Comparison of ENCODE assay signal across 1 cellular context in the genomic region with DNA sequence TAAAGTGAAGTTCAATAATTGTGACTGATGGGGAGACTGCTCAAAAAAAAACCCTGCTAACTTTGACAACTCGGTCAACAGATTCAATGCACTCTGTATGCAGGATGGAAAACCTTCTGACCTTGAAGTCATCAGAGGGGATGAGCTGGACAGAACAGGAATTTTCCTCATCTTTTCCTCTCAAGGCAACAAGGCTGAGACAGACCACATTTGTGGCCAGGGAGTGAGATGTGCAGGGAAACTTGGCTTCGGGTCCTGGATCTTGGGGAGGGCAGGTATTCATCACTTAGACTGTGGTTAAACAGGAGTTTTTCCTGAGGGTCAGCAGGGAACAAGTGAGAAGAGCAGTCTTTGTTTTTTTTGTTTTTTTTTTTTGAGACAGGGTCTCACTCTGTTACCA.
TF ChIP-seq lines count a peak whose summit lies in the region.

No MANE protein-coding gene starts in this region.

TF ChIP-seq in GM23338, 12 proteins besides CTCF, POLR2A, EP300 and RAD21 (continued from another document):
- TF ChIP-seq, protein P1, sequence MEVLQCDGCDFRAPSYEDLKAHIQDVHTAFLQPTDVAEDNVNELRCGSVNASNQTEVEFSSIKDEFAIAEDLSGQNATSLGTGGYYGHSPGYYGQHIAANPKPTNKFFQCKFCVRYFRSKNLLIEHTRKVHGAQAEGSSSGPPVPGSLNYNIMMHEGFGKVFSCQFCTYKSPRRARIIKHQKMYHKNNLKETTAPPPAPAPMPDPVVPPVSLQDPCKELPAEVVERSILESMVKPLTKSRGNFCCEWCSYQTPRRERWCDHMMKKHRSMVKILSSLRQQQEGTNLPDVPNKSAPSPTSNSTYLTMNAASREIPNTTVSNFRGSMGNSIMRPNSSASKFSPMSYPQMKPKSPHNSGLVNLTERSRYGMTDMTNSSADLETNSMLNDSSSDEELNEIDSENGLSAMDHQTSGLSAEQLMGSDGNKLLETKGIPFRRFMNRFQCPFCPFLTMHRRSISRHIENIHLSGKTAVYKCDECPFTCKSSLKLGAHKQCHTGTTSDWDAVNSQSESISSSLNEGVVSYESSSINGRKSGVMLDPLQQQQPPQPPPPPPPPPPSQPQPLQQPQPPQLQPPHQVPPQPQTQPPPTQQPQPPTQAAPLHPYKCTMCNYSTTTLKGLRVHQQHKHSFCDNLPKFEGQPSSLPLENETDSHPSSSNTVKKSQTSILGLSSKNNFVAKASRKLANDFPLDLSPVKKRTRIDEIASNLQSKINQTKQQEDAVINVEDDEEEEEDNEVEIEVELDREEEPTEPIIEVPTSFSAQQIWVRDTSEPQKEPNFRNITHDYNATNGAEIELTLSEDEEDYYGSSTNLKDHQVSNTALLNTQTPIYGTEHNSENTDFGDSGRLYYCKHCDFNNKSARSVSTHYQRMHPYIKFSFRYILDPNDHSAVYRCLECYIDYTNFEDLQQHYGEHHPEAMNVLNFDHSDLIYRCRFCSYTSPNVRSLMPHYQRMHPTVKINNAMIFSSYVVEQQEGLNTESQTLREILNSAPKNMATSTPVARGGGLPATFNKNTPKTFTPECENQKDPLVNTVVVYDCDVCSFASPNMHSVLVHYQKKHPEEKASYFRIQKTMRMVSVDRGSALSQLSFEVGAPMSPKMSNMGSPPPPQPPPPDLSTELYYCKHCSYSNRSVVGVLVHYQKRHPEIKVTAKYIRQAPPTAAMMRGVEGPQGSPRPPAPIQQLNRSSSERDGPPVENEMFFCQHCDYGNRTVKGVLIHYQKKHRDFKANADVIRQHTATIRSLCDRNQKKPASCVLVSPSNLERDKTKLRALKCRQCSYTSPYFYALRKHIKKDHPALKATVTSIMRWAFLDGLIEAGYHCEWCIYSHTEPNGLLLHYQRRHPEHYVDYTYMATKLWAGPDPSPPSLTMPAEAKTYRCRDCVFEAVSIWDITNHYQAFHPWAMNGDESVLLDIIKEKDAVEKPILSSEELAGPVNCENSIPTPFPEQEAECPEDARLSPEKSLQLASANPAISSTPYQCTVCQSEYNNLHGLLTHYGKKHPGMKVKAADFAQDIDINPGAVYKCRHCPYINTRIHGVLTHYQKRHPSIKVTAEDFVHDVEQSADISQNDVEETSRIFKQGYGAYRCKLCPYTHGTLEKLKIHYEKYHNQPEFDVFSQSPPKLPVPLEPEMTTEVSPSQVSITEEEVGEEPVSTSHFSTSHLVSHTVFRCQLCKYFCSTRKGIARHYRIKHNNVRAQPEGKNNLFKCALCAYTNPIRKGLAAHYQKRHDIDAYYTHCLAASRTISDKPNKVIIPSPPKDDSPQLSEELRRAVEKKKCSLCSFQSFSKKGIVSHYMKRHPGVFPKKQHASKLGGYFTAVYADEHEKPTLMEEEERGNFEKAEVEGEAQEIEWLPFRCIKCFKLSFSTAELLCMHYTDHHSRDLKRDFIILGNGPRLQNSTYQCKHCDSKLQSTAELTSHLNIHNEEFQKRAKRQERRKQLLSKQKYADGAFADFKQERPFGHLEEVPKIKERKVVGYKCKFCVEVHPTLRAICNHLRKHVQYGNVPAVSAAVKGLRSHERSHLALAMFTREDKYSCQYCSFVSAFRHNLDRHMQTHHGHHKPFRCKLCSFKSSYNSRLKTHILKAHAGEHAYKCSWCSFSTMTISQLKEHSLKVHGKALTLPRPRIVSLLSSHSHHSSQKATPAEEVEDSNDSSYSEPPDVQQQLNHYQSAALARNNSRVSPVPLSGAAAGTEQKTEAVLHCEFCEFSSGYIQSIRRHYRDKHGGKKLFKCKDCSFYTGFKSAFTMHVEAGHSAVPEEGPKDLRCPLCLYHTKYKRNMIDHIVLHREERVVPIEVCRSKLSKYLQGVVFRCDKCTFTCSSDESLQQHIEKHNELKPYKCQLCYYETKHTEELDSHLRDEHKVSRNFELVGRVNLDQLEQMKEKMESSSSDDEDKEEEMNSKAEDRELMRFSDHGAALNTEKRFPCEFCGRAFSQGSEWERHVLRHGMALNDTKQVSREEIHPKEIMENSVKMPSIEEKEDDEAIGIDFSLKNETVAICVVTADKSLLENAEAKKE (CRISPR knock-in tag; IDR thresholded peaks at IDR 0.05), result no peak
- TF ChIP-seq POLR2AphosphoS5 (IDR thresholded peaks at IDR 0.05; ENCODE audit: low read depth) (no peak), STAT1 (IDR thresholded peaks at IDR 0.05; ENCODE audit: unreplicated experiment) (no peak), ZNF114 (CRISPR knock-in tag; IDR thresholded peaks at IDR 0.05) (no peak), NANOG (IDR thresholded peaks at IDR 0.05; ENCODE audit: borderline replicate concordance) (no peak), ETS1 (IDR thresholded peaks at IDR 0.05) (no peak)
